ENCODE assay signal across 25 cellular contexts in the genomic region with DNA sequence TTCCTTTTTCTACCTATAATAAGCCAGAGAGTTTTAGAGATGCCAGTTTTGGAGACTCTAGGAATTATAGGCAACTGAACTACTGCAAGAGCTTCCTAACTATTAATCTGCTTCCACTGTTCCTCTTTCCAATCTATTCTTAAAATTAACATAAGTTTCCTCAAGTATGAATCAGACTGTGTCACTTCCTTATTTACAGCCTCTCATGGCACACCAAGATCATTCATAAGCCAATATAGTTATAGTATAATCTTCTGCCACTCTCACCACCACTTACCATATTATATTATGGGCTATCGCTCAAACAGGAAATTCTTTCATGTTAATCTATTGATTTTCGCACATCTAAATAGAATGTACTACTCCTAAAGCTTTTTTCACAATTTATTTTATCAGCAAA.
"Had no signal": no experiment of that assay in that cellular context is flagged by ENCODE, and none has a peak within 500 bp of the region (broad histone marks: within the 10 kb centered on the region; RNA-seq: fewer than 3 reads in every experiment).

No MANE protein-coding gene starts in this region.

- DNase-seq: activated CD4-positive, alpha-beta memory T cell treated with anti-CD3 and anti-CD28 coated beads for 36 hours; activated CD4-positive, alpha-beta T cell treated with anti-CD3 and anti-CD28 coated beads, Interleukin-2, amount 10 ng/mL, durations not matched to agents 24 days and 14 days; activated CD4-positive, CD25-positive, alpha-beta regulatory T cell treated with anti-CD3 and anti-CD28 coated beads, Interleukin-2, amount 50 U/mL, for 72 hours; activated CD8-positive, alpha-beta memory T cell treated with anti-CD3 and anti-CD28 coated beads, Interleukin-2, amount 50 U/mL, for 4 hours; activated effector memory CD4-positive, alpha-beta T cell treated with anti-CD3 and anti-CD28 coated beads, Interleukin-2, amount 50 U/mL, for 16 hours; activated naive CD4-positive, alpha-beta T cell treated with anti-CD3 and anti-CD28 coated beads for 36 hours; activated naive CD8-positive, alpha-beta T cell treated with anti-CD3 and anti-CD28 coated beads for 36 hours; activated T-cell treated with anti-CD3 and anti-CD28 coated beads, Interleukin-2, amount 50 U/mL, for 1 hour; adrenal gland; aorta; endodermal cell; esophagus squamous epithelium; left colon; mammary epithelial cell; posterior cingulate gyrus; right lobe of liver; stimulated activated CD4-positive, alpha-beta T cell treated with anti-CD3 and anti-CD28 coated beads, Interleukin-2, amount 100 ng/mL, for 48 hours; stimulated activated naive CD8-positive, alpha-beta T cell treated with anti-CD3 and anti-CD28 coated beads, Interleukin-15, Interleukin-2, amounts not matched to agents 100 U/mL and 50 U/mL, for 24 hours; testis; transverse colon had no signal

- H3K9me3 ChIP-seq: adrenal gland, esophagus squamous epithelium, right lobe of liver, testis, transverse colon had no signal

- H3K36me3 Mint-ChIP-seq: activated CD4-positive, alpha-beta memory T cell treated with anti-CD3 and anti-CD28 coated beads for 36 hours; activated naive CD8-positive, alpha-beta T cell treated with anti-CD3 and anti-CD28 coated beads for 36 hours; brain had no signal

- H3K4me1 Mint-ChIP-seq: activated CD4-positive, alpha-beta T cell treated with anti-CD3 and anti-CD28 coated beads, Interleukin-2, amount 10 ng/mL, durations not matched to agents 24 days and 14 days; activated naive CD8-positive, alpha-beta T cell treated with anti-CD3 and anti-CD28 coated beads for 36 hours; brain; nephron had no signal

- H3K36me3 ChIP-seq: adrenal gland, esophagus squamous epithelium, right lobe of liver, transverse colon had no signal

- H3K27ac Mint-ChIP-seq: activated CD4-positive, alpha-beta memory T cell treated with anti-CD3 and anti-CD28 coated beads for 36 hours; activated CD4-positive, alpha-beta T cell treated with anti-CD3 and anti-CD28 coated beads, Interleukin-2, amount 10 ng/mL, durations not matched to agents 24 days and 14 days; activated naive CD4-positive, alpha-beta T cell treated with anti-CD3 and anti-CD28 coated beads for 36 hours; activated naive CD8-positive, alpha-beta T cell treated with anti-CD3 and anti-CD28 coated beads for 36 hours; activated T-helper 1 cell treated with anti-CD3 and anti-CD28 coated beads, Interleukin-12 subunit alpha, Interleukin-12 subunit beta, Interleukin-2, Interleukin-4 antibody, amounts not matched to agents 30 ng/mL and 10 ng/mL and 1 ng/mL, durations not matched to agents 14 hours and 24 hours and 36 hours; brain; endodermal cell; nephron; T-helper 2 cell treated with Interferon-gamma antibody and Interleukin-4, amounts not matched to agents 5 μg/mL and 100 μg/mL, for 36 hours had no signal

- H3K27me3 Mint-ChIP-seq: activated CD4-positive, alpha-beta memory T cell treated with anti-CD3 and anti-CD28 coated beads for 36 hours; activated CD4-positive, alpha-beta T cell treated with anti-CD3 and anti-CD28 coated beads, Interleukin-2, amount 10 ng/mL, durations not matched to agents 24 days and 14 days; activated naive CD8-positive, alpha-beta T cell treated with anti-CD3 and anti-CD28 coated beads for 36 hours; brain had no signal

- H3K4me3 ChIP-seq: adrenal gland, esophagus squamous epithelium, right lobe of liver, testis, transverse colon had no signal

- H3K9me3 Mint-ChIP-seq: activated CD4-positive, alpha-beta memory T cell treated with anti-CD3 and anti-CD28 coated beads for 36 hours; activated naive CD8-positive, alpha-beta T cell treated with anti-CD3 and anti-CD28 coated beads for 36 hours; activated T-helper 1 cell treated with anti-CD3 and anti-CD28 coated beads, Interleukin-12 subunit alpha, Interleukin-12 subunit beta, Interleukin-2, Interleukin-4 antibody, amounts not matched to agents 30 ng/mL and 10 ng/mL and 1 ng/mL, durations not matched to agents 14 hours and 24 hours and 36 hours; brain; endodermal cell; nephron; T-helper 2 cell treated with Interferon-gamma antibody and Interleukin-4, amounts not matched to agents 5 μg/mL and 100 μg/mL, for 36 hours had no signal

- H3K27me3 ChIP-seq: adrenal gland, esophagus squamous epithelium, right lobe of liver, testis, transverse colon had no signal

- ATAC-seq: left colon; right lobe of liver; stimulated activated naive CD8-positive, alpha-beta T cell treated with anti-CD3 and anti-CD28 coated beads, Interleukin-15, Interleukin-2, amounts not matched to agents 100 U/mL and 50 U/mL, for 24 hours had no signal

- H3K27ac ChIP-seq: adrenal gland, epithelial cell of prostate, esophagus squamous epithelium, right lobe of liver, testis, transverse colon had no signal

- H3K4me3 Mint-ChIP-seq: activated CD4-positive, alpha-beta memory T cell treated with anti-CD3 and anti-CD28 coated beads for 36 hours; activated CD4-positive, alpha-beta T cell treated with anti-CD3 and anti-CD28 coated beads, Interleukin-2, amount 10 ng/mL, durations not matched to agents 24 days and 14 days; activated naive CD4-positive, alpha-beta T cell treated with anti-CD3 and anti-CD28 coated beads for 36 hours; activated naive CD8-positive, alpha-beta T cell treated with anti-CD3 and anti-CD28 coated beads for 36 hours; activated T-helper 1 cell treated with anti-CD3 and anti-CD28 coated beads, Interleukin-12 subunit alpha, Interleukin-12 subunit beta, Interleukin-2, Interleukin-4 antibody, amounts not matched to agents 30 ng/mL and 10 ng/mL and 1 ng/mL, durations not matched to agents 14 hours and 24 hours and 36 hours; brain; endodermal cell; nephron; T-helper 2 cell treated with Interferon-gamma antibody and Interleukin-4, amounts not matched to agents 5 μg/mL and 100 μg/mL, for 36 hours had no signal

- H3K4me1 ChIP-seq: esophagus squamous epithelium, right lobe of liver, transverse colon had no signal
